ENCODE assay signal across 9 cellular contexts in genomic region chr9:17116400-17116837, GRCh38. TPM values are rescaled to one million over a fixed set of nuclear protein-coding genes. Genes with fewer than 3 reads are reported as not detected.
DNase-seq lines count a peak whose midpoint lies in the region; FAIRE-seq and TF ChIP-seq lines count a peak whose summit lies in the region.
"Had no signal": no experiment of that assay in that cellular context is flagged by ENCODE, and none has a peak within 500 bp of the region (broad histone marks: within the 10 kb centered on the region; RNA-seq: fewer than 3 reads in every experiment).

No MANE protein-coding gene starts in this region.

- DNase-seq in D721Med (ENCODE audit: insufficient read length, low spot score) (no peak), RWPE1 (ENCODE audit: low spot score) (peak; percentile 52), fibroblast of villous mesenchyme (ENCODE audit: low read depth) (peak; percentile 62), smooth muscle cell (lab: John Stamatoyannopoulos, UW; ENCODE audit: unreplicated experiment) (no peak)
- no peak for DNase-seq in activated CD4-positive, alpha-beta T cell treated with anti-CD3 and anti-CD28 coated beads for 48 hours
- no peak for DNase-seq in activated T-cell treated with anti-CD3 and anti-CD28 coated beads, Interleukin-2, amount 50 U/mL, for 1 hour
- DNase-seq in activated naive CD4-positive, alpha-beta T cell treated with anti-CD3 and anti-CD28 coated beads, Interleukin-2, amount 50 U/mL, for 16 hours: no peak

- no peak overlapping the region for H3K9ac ChIP-seq in KMS-11
- H3K9ac ChIP-seq in smooth muscle cell (ENCODE audit: low read depth): no peak overlapping the region

- H3K79me2 ChIP-seq in KMS-11 (ENCODE audit: insufficient read depth, low read depth): no peaks in the 10 kb centered on the region
- H3K79me2 ChIP-seq in smooth muscle cell (ENCODE audit: low read depth): no peaks in the 10 kb centered on the region

- TF ChIP-seq CTCF in D721Med (IDR thresholded peaks at IDR 0.05; ENCODE audit: insufficient read depth, missing control alignments): peak; percentile 55
- peak; percentile 61 for TF ChIP-seq CTCF in KMS-11 (conservative IDR thresholded peaks at IDR 0.05; ENCODE audit: low read depth, low read length)
- peak; percentile 81 for TF ChIP-seq CTCF in RWPE1 (conservative IDR thresholded peaks at IDR 0.05; ENCODE audit: low read depth)
- TF ChIP-seq CTCF in fibroblast of villous mesenchyme (IDR thresholded peaks at IDR 0.05; ENCODE audit: insufficient read depth, low read depth, low read length): peak; percentile 45
- peak; percentile 66 for TF ChIP-seq CTCF in smooth muscle cell (IDR thresholded peaks at IDR 0.05; ENCODE audit: borderline replicate concordance, insufficient read depth, poor library complexity, severe bottlenecking)

- peak; percentile 87 for FAIRE-seq in D721Med (lab: Jason Lieb, UNC)

- H3K4me2 ChIP-seq in KMS-11 (no peak overlapping the region), smooth muscle cell (no peak overlapping the region)

- H3K4me3 ChIP-seq in KMS-11 (IDR thresholded peaks at IDR 0.05; ENCODE audit: insufficient read depth, low read depth, low read length) (no peak overlapping the region), fibroblast of villous mesenchyme (ENCODE audit: low read depth, low read length) (no peak overlapping the region), smooth muscle cell (no peak overlapping the region)

- no peaks in the 10 kb centered on the region for H3F3A ChIP-seq in smooth muscle cell (ENCODE audit: low read depth)

- H2AFZ ChIP-seq in KMS-11 (ENCODE audit: low read depth) (no peak overlapping the region), smooth muscle cell (ENCODE audit: low read depth) (peak overlapping the region; percentile 17)

- H3K9me3 ChIP-seq in smooth muscle cell (replicated peaks; ENCODE audit: low read depth): no peaks in the 10 kb centered on the region

- H3K4me1 ChIP-seq in KMS-11 (ENCODE audit: low read depth, poor library complexity, severe bottlenecking) (no peaks in the 10 kb centered on the region), smooth muscle cell (ENCODE audit: low read depth) (no peaks in the 10 kb centered on the region)

- H3K27ac ChIP-seq in KMS-11 (no peak overlapping the region), RWPE1 (no peak overlapping the region), smooth muscle cell (ENCODE audit: low read depth) (no peak overlapping the region)
- H3K27ac ChIP-seq: HL-60 had no signal

- WGBS in smooth muscle cell (ENCODE audit: low lambda C conversion rate): 43% methylated on average over 4 of the region's 4 CpGs

- CTCF ChIA-PET in RWPE1 (lab: Yijun Ruan, JAX): interaction anchor here (0.7 to 3.3 kb wide), 6 partner anchors 19 to 1091 kb away, joined by 3 to 17 read pairs (median 4); partner anchors contain the start of gene CNTLN

- POLR2A ChIA-PET in RWPE1 (lab: Yijun Ruan, JAX; ENCODE audit: low non-redundant PET): no interaction called here

- H4K20me1 ChIP-seq in KMS-11 (ENCODE audit: insufficient read depth) (no peaks in the 10 kb centered on the region), smooth muscle cell (ENCODE audit: low read depth) (no peaks in the 10 kb centered on the region)

- H3K36me3 ChIP-seq in KMS-11 (ENCODE audit: insufficient read depth) (no peaks in the 10 kb centered on the region), smooth muscle cell (ENCODE audit: low read depth) (no peaks in the 10 kb centered on the region)

- no peaks in the 10 kb centered on the region for H3K27me3 ChIP-seq in KMS-11 (ENCODE audit: insufficient read depth, low read depth)
- H3K27me3 ChIP-seq in smooth muscle cell (ENCODE audit: low read depth): no peaks in the 10 kb centered on the region

RNA-seq across cellular contexts. Expression of gene CNTLN, which starts 18.4 kb away (rescaled TPM):
- total RNA-seq in fibroblast of villous mesenchyme (11.3 and 13.0 TPM in 2 replicates), smooth muscle cell (9.0 and 12.8 TPM in 2 replicates)
- 5.5 and 5.7 TPM in 2 replicates for polyA plus RNA-seq in smooth muscle cell

Comparison
In these comparisons a context has a peak if more than half of its experiments do, and no peak if none do; other contexts are left out.
1. DNase-seq: peak in RWPE1 (single experiment) and fibroblast of villous mesenchyme (single experiment); none in D721Med (single experiment), smooth muscle cell (single experiment), activated CD4-positive, alpha-beta T cell treated with anti-CD3 and anti-CD28 coated beads for 48 hours (single experiment), activated T-cell treated with anti-CD3 and anti-CD28 coated beads, Interleukin-2, amount 50 U/mL, for 1 hour (single experiment) and activated naive CD4-positive, alpha-beta T cell treated with anti-CD3 and anti-CD28 coated beads, Interleukin-2, amount 50 U/mL, for 16 hours (single experiment).
2. Peak in every context shown above with its lines, with median percentiles within 50 percentile points of each other: CTCF ChIP-seq.